27 cellular contexts compared by ENCODE assay signal in genomic region chr7:93198472-93198871, GRCh38. TPM values are rescaled to one million over a fixed set of nuclear protein-coding genes. Genes with fewer than 3 reads are reported as not detected.
"Had no signal": no experiment of that assay in that cellular context is flagged by ENCODE, and none has a peak within 500 bp of the region (broad histone marks: within the 10 kb centered on the region; RNA-seq: fewer than 3 reads in every experiment).

No MANE protein-coding gene starts in this region.

- H3K27ac ChIP-seq: esophagus squamous epithelium, gastroesophageal sphincter, pancreas, psoas muscle, sigmoid colon, stomach, thyroid gland, upper lobe of left lung, VCaP had no signal

- H3K4me1 ChIP-seq: esophagus squamous epithelium, gastroesophageal sphincter, pancreas, psoas muscle, sigmoid colon, thyroid gland, upper lobe of left lung had no signal

- ATAC-seq: activated CD4-positive, CD25-positive, alpha-beta regulatory T cell treated with anti-CD3 and anti-CD28 coated beads, Interleukin-2, amount 50 U/mL, for 24 hours; gastroesophageal sphincter; naive thymus-derived CD8-positive, alpha-beta T cell; pancreas; psoas muscle; stimulated activated naive B cell treated with anti-CD40 and anti-IgM and Interleukin-4, amounts not matched to agents 10 μg/mL and 1 μg/mL and 100 μg/mL, for 72 hours had no signal

- H3K27me3 ChIP-seq: esophagus squamous epithelium, gastroesophageal sphincter, pancreas, sigmoid colon, stomach, thyroid gland, upper lobe of left lung had no signal

- H3K4me3 ChIP-seq: esophagus squamous epithelium, gastroesophageal sphincter, pancreas, psoas muscle, sigmoid colon, smooth muscle cell, stomach, thyroid gland, upper lobe of left lung had no signal

- DNase-seq: activated CD4-positive, alpha-beta T cell treated with anti-CD3 and anti-CD28 coated beads for 48 hours; activated CD4-positive, alpha-beta T cell treated with anti-CD3 and anti-CD28 coated beads, Interleukin-2, amount 50 U/mL, for 48 hours; activated CD8-positive, alpha-beta memory T cell treated with anti-CD3 and anti-CD28 coated beads for 24 hours; activated effector memory CD4-positive, alpha-beta T cell treated with Interleukin-2 at 50 U/mL for 16 hours; activated naive CD4-positive, alpha-beta T cell treated with Interleukin-2 at 50 U/mL for 16 hours; anterior cingulate cortex; endodermal cell; esophagus squamous epithelium; hippocampal formation; naive thymus-derived CD8-positive, alpha-beta T cell; nucleus accumbens; pancreas; psoas muscle; sigmoid colon; stimulated activated CD4-positive, alpha-beta T cell treated with anti-CD3 and anti-CD28 coated beads, Interleukin-1b, Interleukin-23, amount 100 ng/mL, for 48 hours; stimulated activated naive B cell treated with anti-CD40 and anti-IgM and Interleukin-4, amounts not matched to agents 10 μg/mL and 1 μg/mL and 100 μg/mL, for 72 hours; stomach; thyroid gland; upper lobe of left lung had no signal

- H3K36me3 ChIP-seq: esophagus squamous epithelium, gastroesophageal sphincter, pancreas, sigmoid colon, stomach, thyroid gland, upper lobe of left lung had no signal

RNA-seq across cellular contexts. Expression of gene HEPACAM2, which starts 27.8 kb away (rescaled TPM):
- total RNA-seq: bronchial epithelial cell, endodermal cell, esophagus squamous epithelium, gastroesophageal sphincter, mesothelial cell of epicardium, neural crest cell, psoas muscle, smooth muscle cell had no signal
- polyA plus RNA-seq: keratinocyte; naive thymus-derived CD8-positive, alpha-beta T cell; smooth muscle cell had no signal

RNA-seq across cellular contexts. Expression of gene SAMD9L, which starts 50.3 kb away (rescaled TPM):
- total RNA-seq: endodermal cell, neural crest cell had no signal
